ENCODE assay signal across 17 cellular contexts in the genomic region with DNA sequence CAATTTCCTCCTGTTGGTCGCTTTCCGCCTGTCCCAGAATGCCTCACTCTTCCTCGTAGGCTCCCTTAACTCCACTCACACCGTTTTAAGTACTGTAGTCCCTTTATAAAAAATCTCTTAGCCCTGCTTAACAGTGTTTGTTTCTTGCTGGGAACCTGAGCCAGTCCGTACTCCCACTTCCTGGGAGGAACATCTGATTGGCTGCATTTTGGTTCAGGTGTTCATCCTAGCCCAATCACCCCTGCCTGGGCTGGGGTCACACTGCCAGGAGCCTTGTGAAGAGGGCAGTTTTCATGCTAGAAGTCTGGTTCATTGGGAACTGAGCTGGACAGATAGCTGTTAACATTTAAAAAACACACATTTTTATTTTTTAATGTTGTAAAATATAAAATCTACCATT. TPM values are rescaled to one million over a fixed set of nuclear protein-coding genes. Genes with fewer than 3 reads are reported as not detected.
DNase-seq lines count a peak whose midpoint lies in the region; ATAC-seq and TF ChIP-seq lines count a peak whose summit lies in the region.
"Had no signal": no experiment of that assay in that cellular context is flagged by ENCODE, and none has a peak within 500 bp of the region (broad histone marks: within the 10 kb centered on the region; RNA-seq: fewer than 3 reads in every experiment).

No MANE protein-coding gene starts in this region.

- H3K4me1 ChIP-seq in mesenchymal stem cell (ENCODE audit: control insufficient read depth, insufficient read depth, low read depth, low read length), result peaks cover 5% of the 10 kb centered on the region

- H3K18ac ChIP-seq in mesenchymal stem cell (ENCODE audit: low read depth in 1 of 2, low read length in 2 of 2), result no peak overlapping the region

- H3K4me3 Mint-ChIP-seq in dendritic cell treated with granulocyte-macrophage colony-stimulating factor and Interleukin-4, amounts not matched to agents 40 ng/mL and 50 ng/mL, for 4 days, result no peak overlapping the region

- peak overlapping the region; percentile 44 for H3K27ac Mint-ChIP-seq in dendritic cell treated with granulocyte-macrophage colony-stimulating factor and Interleukin-4, amounts not matched to agents 40 ng/mL and 50 ng/mL, for 4 days

- H2BK120ac ChIP-seq in mesenchymal stem cell (ENCODE audit: low read depth, low read length), result no peak overlapping the region

- no peak for ATAC-seq in HG03280 (IDR thresholded peaks at IDR 0.05; ENCODE audit: unreplicated experiment)

- H2BK5ac ChIP-seq in mesenchymal stem cell (ENCODE audit: low read depth, low read length, poor library complexity, severe bottlenecking), result no peak overlapping the region

- no peak overlapping the region for H4K8ac ChIP-seq in mesenchymal stem cell (ENCODE audit: low read length)

- H3K27ac ChIP-seq in mesenchymal stem cell (ENCODE audit: low read length, poor library complexity, severe bottlenecking), result no peak overlapping the region
- H3K27ac ChIP-seq: RWPE1 had no signal

- no peak overlapping the region for H3K23ac ChIP-seq in mesenchymal stem cell (ENCODE audit: low read length in 2 of 2)

- WGBS in mesenchymal stem cell, result 74% methylated on average over 5 of the region's 5 CpGs

- no peaks in the 10 kb centered on the region for H3K9me3 Mint-ChIP-seq in dendritic cell treated with granulocyte-macrophage colony-stimulating factor and Interleukin-4, amounts not matched to agents 40 ng/mL and 50 ng/mL, for 4 days

- H4K91ac ChIP-seq in mesenchymal stem cell (ENCODE audit: low read length), result no peak overlapping the region

- H3K36me3 ChIP-seq in mesenchymal stem cell (ENCODE audit: control insufficient read depth in 1 of 2, insufficient read depth in 2 of 2, low read depth in 1 of 2, low read length in 2 of 2), result no peaks in the 10 kb centered on the region
- H3K36me3 ChIP-seq: HAP-1 had no signal

- H3K14ac ChIP-seq in mesenchymal stem cell (ENCODE audit: low read length in 2 of 2), result no peak overlapping the region

- H3K9ac ChIP-seq in mesenchymal stem cell (ENCODE audit: low read length), result peak overlapping the region; percentile 28

- no peaks in the 10 kb centered on the region for H3K27me3 ChIP-seq in mesenchymal stem cell (ENCODE audit: control insufficient read depth in 1 of 2, insufficient read depth in 1 of 2, low read length in 2 of 2)

- H3K4me1 Mint-ChIP-seq in dendritic cell treated with granulocyte-macrophage colony-stimulating factor and Interleukin-4, amounts not matched to agents 40 ng/mL and 50 ng/mL, for 4 days (ENCODE audit: low read depth), result peaks cover 47% of the 10 kb centered on the region

- peaks cover under 1% of the 10 kb centered on the region for H3K36me3 Mint-ChIP-seq in dendritic cell treated with granulocyte-macrophage colony-stimulating factor and Interleukin-4, amounts not matched to agents 40 ng/mL and 50 ng/mL, for 4 days (ENCODE audit: low read depth)
- H3K36me3 Mint-ChIP-seq: CD14-positive monocyte had no signal

- peaks cover 2% of the 10 kb centered on the region for H3K79me1 ChIP-seq in mesenchymal stem cell (replicated peaks; ENCODE audit: low read length, poor library complexity, severe bottlenecking)

- no peak overlapping the region for H3K4ac ChIP-seq in mesenchymal stem cell (ENCODE audit: low read depth in 1 of 2, low read length in 2 of 2)

- intact Hi-C loops in dendritic cell treated with granulocyte-macrophage colony-stimulating factor and Interleukin-4, amounts not matched to agents 40 ng/mL and 50 ng/mL, for 4 days (cut with micrococcal nuclease), result loop anchor here (5.0 kb wide), 3 partner anchors 362 to 1117 kb away; no protein-coding TSS in a partner anchor

- peak; percentile 48 for DNase-seq in ELF-1 (ENCODE audit: low read depth, low spot score)
- no peak for DNase-seq in mesenchymal stem cell
- no peak for DNase-seq in dedifferentiated amniotic fluid mesenchymal stem cell (ENCODE audit: extremely low spot score)
- no peak for DNase-seq in occipital lobe (lab: John Stamatoyannopoulos, UW)
- DNase-seq: AML-193, COR-L47, MV-4-11, NCI-H1417, NCI-H1930, NCI-H226, NCI-H526 had no signal

- H2AFZ ChIP-seq in mesenchymal stem cell (ENCODE audit: low read depth, low read length), result peak overlapping the region; percentile 3

- H3K27me3 Mint-ChIP-seq in dendritic cell treated with granulocyte-macrophage colony-stimulating factor and Interleukin-4, amounts not matched to agents 40 ng/mL and 50 ng/mL, for 4 days, result no peaks in the 10 kb centered on the region

- TF ChIP-seq RAD21 in Ishikawa (IDR thresholded peaks at IDR 0.05; ENCODE audit: low read depth), result no peak

- no peak overlapping the region for H2BK15ac ChIP-seq in mesenchymal stem cell (ENCODE audit: low read depth, poor library complexity, severe bottlenecking)

- H3K4me3 ChIP-seq in mesenchymal stem cell (ENCODE audit: insufficient read depth in 1 of 2, low read depth in 1 of 2, low read length in 2 of 2), result no peak overlapping the region
- H3K4me3 ChIP-seq: HAP-1 had no signal

- H3K9me3 ChIP-seq in mesenchymal stem cell (ENCODE audit: control insufficient read depth, low read length), result no peaks in the 10 kb centered on the region
- H3K9me3 ChIP-seq: HAP-1 had no signal

- TF ChIP-seq EP300 in Ishikawa (IDR thresholded peaks at IDR 0.05; ENCODE audit: borderline replicate concordance), result no peak

- no peak overlapping the region for H2AK5ac ChIP-seq in mesenchymal stem cell (ENCODE audit: low read length, severe bottlenecking)

- H3K4me2 ChIP-seq in mesenchymal stem cell (ENCODE audit: low read length, poor library complexity, severe bottlenecking), result no peak overlapping the region

- no peak overlapping the region for H2BK12ac ChIP-seq in mesenchymal stem cell (ENCODE audit: low read length in 2 of 2)

TF ChIP-seq in Ishikawa, 13 proteins besides CTCF, POLR2A, EP300 and RAD21:
- TF ChIP-seq, protein P1, sequence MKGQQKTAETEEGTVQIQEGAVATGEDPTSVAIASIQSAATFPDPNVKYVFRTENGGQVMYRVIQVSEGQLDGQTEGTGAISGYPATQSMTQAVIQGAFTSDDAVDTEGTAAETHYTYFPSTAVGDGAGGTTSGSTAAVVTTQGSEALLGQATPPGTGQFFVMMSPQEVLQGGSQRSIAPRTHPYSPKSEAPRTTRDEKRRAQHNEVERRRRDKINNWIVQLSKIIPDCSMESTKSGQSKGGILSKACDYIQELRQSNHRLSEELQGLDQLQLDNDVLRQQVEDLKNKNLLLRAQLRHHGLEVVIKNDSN (IDR thresholded peaks at IDR 0.05), result peak; percentile 30; the same call in 1 of the 2 replicates
- TF ChIP-seq YY1 (IDR thresholded peaks at IDR 0.05; ENCODE audit: low read depth) (no peak), EGR1 (IDR thresholded peaks at IDR 0.05) (no peak), CREB1 (IDR thresholded peaks at IDR 0.05; ENCODE audit: low read depth) (no peak)
TF ChIP-seq in Ishikawa: peak in this region for 1.

RNA-seq across cellular contexts. Expression of gene TOGARAM2, which starts 25.6 kb away (rescaled TPM):
- polyA plus RNA-seq in mesenchymal stem cell (2013, experiment 1 of 2), result 0.06 TPM
- 0.08 TPM for polyA plus RNA-seq in mesenchymal stem cell (2013, experiment 2 of 2)
- under 0.01 TPM for total RNA-seq in occipital lobe
